Comparison of ENCODE assay signal across 17 cellular contexts in genomic region chr11:20035375-20035700, GRCh38.
DNase-seq lines count a peak whose midpoint lies in the region; ATAC-seq and TF ChIP-seq lines count a peak whose summit lies in the region.
"Had no signal": no experiment of that assay in that cellular context is flagged by ENCODE, and none has a peak within 500 bp of the region (broad histone marks: within the 10 kb centered on the region; RNA-seq: fewer than 3 reads in every experiment).

No MANE protein-coding gene starts in this region.

- no peaks in the 10 kb centered on the region for H3K9me2 ChIP-seq in hepatocyte (replicated peaks; ENCODE audit: insufficient read depth)

- no peak for TF ChIP-seq CTCF in HFFc6 (IDR thresholded peaks at IDR 0.05)
- no peak for TF ChIP-seq CTCF in WERI-Rb-1 (IDR thresholded peaks at IDR 0.05; ENCODE audit: low read depth, low read length)
- no peak for TF ChIP-seq CTCF in hepatocyte (IDR thresholded peaks at IDR 0.05; ENCODE audit: poor library complexity)
- no peak for TF ChIP-seq CTCF in progenitor cell of endocrine pancreas (IDR thresholded peaks at IDR 0.05; ENCODE audit: unreplicated experiment)

- no peak for ATAC-seq in HG02870 (IDR thresholded peaks at IDR 0.05; ENCODE audit: unreplicated experiment)
- ATAC-seq in GM18505 (IDR thresholded peaks at IDR 0.05; ENCODE audit: unreplicated experiment), result no peak
- no peak for ATAC-seq in GM18867 (IDR thresholded peaks at IDR 0.05; ENCODE audit: unreplicated experiment)
- ATAC-seq: natural killer cell; stimulated activated naive B cell treated with anti-CD40 and anti-IgM and Interleukin-4, amounts not matched to agents 10 μg/mL and 1 μg/mL and 100 μg/mL, for 72 hours had no signal

- no peak overlapping the region for H3K4me2 ChIP-seq in hepatocyte

- H3K9me3 ChIP-seq in WERI-Rb-1 (ENCODE audit: severe bottlenecking) (no peaks in the 10 kb centered on the region), hepatocyte (ENCODE audit: low read depth) (no peaks in the 10 kb centered on the region)

- peaks cover 41% of the 10 kb centered on the region for H3K4me1 ChIP-seq in hepatocyte (ENCODE audit: insufficient read depth)

- H3K4me3 Mint-ChIP-seq in HFFc6 (no peak overlapping the region), progenitor cell of endocrine pancreas (ENCODE audit: low read depth) (no peak overlapping the region)
- H3K4me3 Mint-ChIP-seq: activated naive CD4-positive, alpha-beta T cell treated with anti-CD3 and anti-CD28 coated beads, Interleukin-2, amount 50 U/mL, for 24 hours; CD4-positive, alpha-beta T cell; natural killer cell; stimulated activated naive B cell treated with anti-CD40 and anti-IgM and Interleukin-4, amounts not matched to agents 10 μg/mL and 1 μg/mL and 100 μg/mL, for 72 hours had no signal

- no peak for TF ChIP-seq POLR2A in GM18505 (IDR thresholded peaks at IDR 0.05; ENCODE audit: borderline replicate concordance, extremely low read depth, insufficient read depth, insufficient read length)

- H3K27ac ChIP-seq in WERI-Rb-1, result peak overlapping the region; percentile 48; the same call in 1 of the 2 replicates
- peak overlapping the region; percentile 34 for H3K27ac ChIP-seq in hepatocyte

- H3K36me3 Mint-ChIP-seq in HFFc6 (ENCODE audit: low read depth) (peaks cover 26% of the 10 kb centered on the region), progenitor cell of endocrine pancreas (ENCODE audit: insufficient read depth) (peaks cover 22% of the 10 kb centered on the region)
- H3K36me3 Mint-ChIP-seq: activated naive CD4-positive, alpha-beta T cell treated with anti-CD3 and anti-CD28 coated beads, Interleukin-2, amount 50 U/mL, for 24 hours; natural killer cell had no signal

- WGBS in hepatocyte (ENCODE audit: low lambda C conversion rate, missing lambda C conversion rate), result 88% methylated on average over 7 of the region's 7 CpGs

- H3K27me3 ChIP-seq in WERI-Rb-1 (ENCODE audit: insufficient read depth, low read depth, severe bottlenecking), result no peaks in the 10 kb centered on the region
- no peaks in the 10 kb centered on the region for H3K27me3 ChIP-seq in hepatocyte

- no peak overlapping the region for H2AFZ ChIP-seq in hepatocyte

- peaks cover 7% of the 10 kb centered on the region for H3K27me3 Mint-ChIP-seq in HFFc6 (ENCODE audit: insufficient read depth)
- H3K27me3 Mint-ChIP-seq in progenitor cell of endocrine pancreas, result no peaks in the 10 kb centered on the region

- H3K4me1 Mint-ChIP-seq in HFFc6 (ENCODE audit: low read depth), result peaks cover 52% of the 10 kb centered on the region
- H3K4me1 Mint-ChIP-seq in progenitor cell of endocrine pancreas (ENCODE audit: low read depth), result peaks cover 75% of the 10 kb centered on the region
- H3K4me1 Mint-ChIP-seq: activated naive CD4-positive, alpha-beta T cell treated with anti-CD3 and anti-CD28 coated beads, Interleukin-2, amount 50 U/mL, for 24 hours; natural killer cell had no signal

- H3K27ac Mint-ChIP-seq in HFFc6 (peak overlapping the region; percentile 64), progenitor cell of endocrine pancreas (peak overlapping the region; percentile 57)
- H3K27ac Mint-ChIP-seq: activated naive CD4-positive, alpha-beta T cell treated with anti-CD3 and anti-CD28 coated beads, Interleukin-2, amount 50 U/mL, for 24 hours; CD4-positive, alpha-beta T cell; natural killer cell; stimulated activated naive B cell treated with anti-CD40 and anti-IgM and Interleukin-4, amounts not matched to agents 10 μg/mL and 1 μg/mL and 100 μg/mL, for 72 hours had no signal

- peaks cover 47% of the 10 kb centered on the region for H3K36me3 ChIP-seq in WERI-Rb-1
- H3K36me3 ChIP-seq in hepatocyte (replicated peaks; ENCODE audit: insufficient read depth, low read depth), result no peaks in the 10 kb centered on the region

- H3K4me3 ChIP-seq in WERI-Rb-1 (ENCODE audit: low read depth, low read length) (no peak overlapping the region), hepatocyte (no peak overlapping the region)

- peaks cover 57% of the 10 kb centered on the region for H3K79me2 ChIP-seq in hepatocyte

- no peaks in the 10 kb centered on the region for H4K20me1 ChIP-seq in hepatocyte (ENCODE audit: insufficient read depth, poor library complexity, severe bottlenecking)

- H3K9me3 Mint-ChIP-seq in HFFc6 (no peaks in the 10 kb centered on the region), progenitor cell of endocrine pancreas (ENCODE audit: low read depth) (no peaks in the 10 kb centered on the region)
- H3K9me3 Mint-ChIP-seq: activated naive CD4-positive, alpha-beta T cell treated with anti-CD3 and anti-CD28 coated beads, Interleukin-2, amount 50 U/mL, for 24 hours; CD4-positive, alpha-beta T cell; natural killer cell; stimulated activated naive B cell treated with anti-CD40 and anti-IgM and Interleukin-4, amounts not matched to agents 10 μg/mL and 1 μg/mL and 100 μg/mL, for 72 hours had no signal

- DNase-seq in HFFc6, result no peak
- no peak for DNase-seq in WERI-Rb-1
- DNase-seq in hepatocyte (ENCODE audit: low spot score), result no peak
- no peak for DNase-seq in progenitor cell of endocrine pancreas (ENCODE audit: low spot score, unreplicated experiment)
- DNase-seq in middle frontal gyrus (ENCODE audit: extremely low spot score, low spot score), result no peak
- DNase-seq: activated CD4-positive, alpha-beta T cell treated with anti-CD3 and anti-CD28 coated beads, Interleukin-2, amount 50 U/mL, for 1 hour; CD4-positive, alpha-beta T cell; cerebellar nuclear complex; natural killer cell; NCI-H1930; stimulated activated CD4-positive, alpha-beta T cell treated with anti-CD3 and anti-CD28 coated beads, Interleukin-2, amount 100 ng/mL, for 24 hours; stimulated activated naive B cell treated with anti-CD40 and anti-IgM and Interleukin-4, amounts not matched to agents 10 μg/mL and 1 μg/mL and 100 μg/mL, for 72 hours; T-helper 2 cell had no signal
